ENCODE assay signal across 8 cellular contexts in the genomic region with DNA sequence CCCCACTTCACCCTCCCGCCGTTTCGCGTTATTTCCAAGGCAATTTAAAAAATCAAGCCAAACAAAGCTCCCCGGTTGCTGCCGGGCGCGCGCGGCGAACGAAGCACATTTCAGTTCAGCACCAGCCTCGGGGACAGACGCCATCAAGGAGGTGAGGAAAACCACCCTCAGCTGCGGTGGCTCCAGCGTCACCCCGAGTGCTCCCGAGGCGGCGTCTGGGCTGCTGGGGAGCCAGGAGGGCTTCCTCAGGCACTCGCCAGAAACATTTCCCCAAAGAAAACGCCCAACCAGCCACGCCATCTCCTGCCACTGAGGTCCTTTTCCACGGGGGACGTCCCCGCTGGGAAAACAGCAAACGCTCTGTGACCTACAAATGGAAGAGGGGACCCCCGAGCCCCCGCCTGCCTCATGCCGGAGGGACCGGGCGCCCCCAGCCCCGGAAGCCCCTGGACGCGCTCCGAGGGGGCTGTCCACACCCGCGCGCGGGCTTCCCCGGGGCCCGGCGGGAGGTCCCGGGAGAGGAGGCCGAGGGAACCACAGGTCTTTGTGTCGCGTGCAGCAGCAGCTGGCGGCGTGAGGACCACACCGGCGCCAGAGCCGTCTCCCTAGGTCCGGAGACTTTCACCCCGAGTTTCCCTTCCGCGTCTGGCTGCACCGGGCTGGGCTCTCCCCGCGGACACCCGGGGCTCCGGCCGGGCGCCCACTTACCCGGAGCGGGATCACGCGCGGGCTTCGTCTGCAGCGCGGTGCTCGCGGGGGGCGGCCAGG. TPM values are rescaled to one million over a fixed set of nuclear protein-coding genes. Genes with fewer than 3 reads are reported as not detected.
DNase-seq lines count a peak whose midpoint lies in the region; ATAC-seq, FAIRE-seq and TF ChIP-seq lines count a peak whose summit lies in the region.

No MANE protein-coding gene starts in this region.

- H3K9ac ChIP-seq in astrocyte (ENCODE audit: low read length), result no peak overlapping the region

- peak overlapping the region; percentile 60 for H2AFZ ChIP-seq in astrocyte (ENCODE audit: low read depth, low read length)
- peak overlapping the region; percentile 33 for H2AFZ ChIP-seq in hepatocyte

- POLR2A ChIA-PET in T-cell (lab: Charles Lee), result no interaction called here

- H3K4me1 ChIP-seq in astrocyte (ENCODE audit: insufficient read depth, low read length) (peaks cover 11% of the 10 kb centered on the region), hepatocyte (ENCODE audit: insufficient read depth) (peaks cover 8% of the 10 kb centered on the region)

- H3K4me3 Mint-ChIP-seq in T-cell (peak overlapping the region; percentile 71 to 84 (median 83)), astrocyte (ENCODE audit: unreplicated experiment) (peak overlapping the region; percentile 87)

- peaks cover 12 to 27% (median 15%) of the 10 kb centered on the region in 3 donors for H3K4me1 Mint-ChIP-seq in T-cell
- peaks cover 5% of the 10 kb centered on the region for H3K4me1 Mint-ChIP-seq in astrocyte (ENCODE audit: low read depth, unreplicated experiment)

- H3K36me3 Mint-ChIP-seq in T-cell (no peaks in the 10 kb centered on the region), astrocyte (ENCODE audit: low read depth, unreplicated experiment) (no peaks in the 10 kb centered on the region)

- H3K9me3 ChIP-seq in astrocyte (ENCODE audit: insufficient read depth, low read depth, low read length), result peaks cover 4% of the 10 kb centered on the region
- no peaks in the 10 kb centered on the region for H3K9me3 ChIP-seq in hepatocyte (ENCODE audit: low read depth)

- peak; percentile 74 for ATAC-seq in HG03432 (IDR thresholded peaks at IDR 0.05; ENCODE audit: unreplicated experiment)
- ATAC-seq in T-cell (replicated peaks in 1 of 4), result peak; percentile 77 to 84 (median 82)
- ATAC-seq in HG03135 (IDR thresholded peaks at IDR 0.05; ENCODE audit: unreplicated experiment), result no peak

- FAIRE-seq in astrocyte (lab: Jason Lieb, UNC), result no peak

- H4K20me1 ChIP-seq in astrocyte (ENCODE audit: insufficient read depth, low read length) (no peaks in the 10 kb centered on the region), hepatocyte (ENCODE audit: insufficient read depth, poor library complexity, severe bottlenecking) (no peaks in the 10 kb centered on the region)

- H3K4me2 ChIP-seq in astrocyte (ENCODE audit: low read length), result peak overlapping the region; percentile 74
- H3K4me2 ChIP-seq in hepatocyte, result peak overlapping the region; percentile 99

- no peaks in the 10 kb centered on the region for H3K9me2 ChIP-seq in hepatocyte (replicated peaks; ENCODE audit: insufficient read depth)

- H3K4me3 ChIP-seq in astrocyte (ENCODE audit: insufficient read depth, low read depth, low read length) (peak overlapping the region; percentile 47), hepatocyte (peak overlapping the region; percentile 78), skeletal muscle cell (ENCODE audit: low read depth, low read length) (peak overlapping the region; percentile 47)

- TF ChIP-seq CTCF in astrocyte (IDR thresholded peaks at IDR 0.05; ENCODE audit: insufficient read depth, low read depth, low read length) (no peak), hepatocyte (IDR thresholded peaks at IDR 0.05; ENCODE audit: poor library complexity) (no peak)

- H3K36me3 ChIP-seq in astrocyte (ENCODE audit: insufficient read depth, low read length) (no peaks in the 10 kb centered on the region), hepatocyte (replicated peaks; ENCODE audit: insufficient read depth, low read depth) (no peaks in the 10 kb centered on the region)

- DNase-seq in NCI-H345 (lab: John Stamatoyannopoulos, UW) (peak; percentile 34), NCI-H345 treated with DMSO at 0.1 percent for 48 hours (lab: John Stamatoyannopoulos, UW; ENCODE audit: unreplicated experiment) (no peak), T-cell (peak in 33 of 34 experiments; percentile 26 to 64 (median 47)), astrocyte (ENCODE audit: low read depth) (peak; percentile 48), hepatocyte (ENCODE audit: low spot score) (peak; percentile 88), skeletal muscle cell (ENCODE audit: low read depth) (no peak)

- peaks cover 38% of the 10 kb centered on the region for H3K27me3 ChIP-seq in astrocyte (ENCODE audit: insufficient read depth, low read length)
- peaks cover 27% of the 10 kb centered on the region for H3K27me3 ChIP-seq in hepatocyte

- no peaks in the 10 kb centered on the region for H3K79me2 ChIP-seq in astrocyte (ENCODE audit: insufficient read depth, low read length)
- H3K79me2 ChIP-seq in hepatocyte, result no peaks in the 10 kb centered on the region

- H3K9me3 Mint-ChIP-seq in T-cell (peaks cover 0 to 4% (median 4%) of the 10 kb centered on the region in 3 donors), astrocyte (ENCODE audit: unreplicated experiment) (peaks cover 9% of the 10 kb centered on the region)

- 2% methylated on average over 46 of the region's 74 CpGs for WGBS in hepatocyte (ENCODE audit: low lambda C conversion rate, missing lambda C conversion rate)

- CTCF ChIA-PET in T-cell (lab: Charles Lee), result no interaction called here

- H3K27me3 Mint-ChIP-seq in T-cell (peaks cover 48 to 61% of the 10 kb centered on the region in 2 donors), astrocyte (ENCODE audit: low read depth, unreplicated experiment) (peaks cover 46% of the 10 kb centered on the region)

- H3K27ac ChIP-seq in astrocyte (ENCODE audit: low read depth, low read length) (no peak overlapping the region), hepatocyte (peak overlapping the region; percentile 65)

- peak overlapping the region in 1 of 2 donors; percentile 86 for H3K27ac Mint-ChIP-seq in T-cell
- peak overlapping the region; percentile 75 for H3K27ac Mint-ChIP-seq in astrocyte (ENCODE audit: unreplicated experiment)

RNA-seq across cellular contexts. Expression of a gene that starts 0.4 kb away (rescaled TPM):
- total RNA-seq in T-cell, result under 1 TPM in 4 of 5 donors, not detected in 1; 0.07 to 0.29 (median 0.17) TPM
- total RNA-seq in astrocyte, result 2.6 and 3.8 TPM in 2 replicates
- 4.8 and 6.1 TPM in 2 replicates for total RNA-seq in hepatocyte
- 9.8 and 11.8 TPM in 2 replicates for polyA plus RNA-seq in hepatocyte

Comparison
In these comparisons a context has a peak if more than half of its experiments do, and no peak if none do; other contexts are left out.
1. DNase-seq: peak in NCI-H345 (single experiment), T-cell (33 of 34), astrocyte (single experiment) and hepatocyte (single experiment); none in NCI-H345 treated with DMSO at 0.1 percent for 48 hours (single experiment) and skeletal muscle cell (single experiment).
2. Peak in every context shown above with its lines, with median percentiles within 50 percentile points of each other: H3K4me3 ChIP-seq.